In genomic region chr10:98694863-98695262, GRCh38 we compare ENCODE assay signal across 32 cellular contexts.
"Had no signal": no experiment of that assay in that cellular context is flagged by ENCODE, and none has a peak within 500 bp of the region (broad histone marks: within the 10 kb centered on the region; RNA-seq: fewer than 3 reads in every experiment).

No MANE protein-coding gene starts in this region.

- H3K9me3 Mint-ChIP-seq: activated B cell treated with CpG ODN at 0.5 μM for 24 hours; activated CD4-positive, alpha-beta memory T cell treated with anti-CD3 and anti-CD28 coated beads, Interleukin-2, amount 10 ng/mL, durations not matched to agents 7 days and 5 days; activated T-helper 17 cell treated with anti-CD3 and anti-CD28 coated beads, Interleukin-2, amount 50 U/mL, for 72 hours; T-cell had no signal

- H3K36me3 ChIP-seq: adrenal gland, ascending aorta, MG63 had no signal

- H3K4me2 ChIP-seq: KMS-11 had no signal

- H3K4me3 Mint-ChIP-seq: activated B cell treated with CpG ODN at 0.5 μM for 24 hours; activated CD4-positive, alpha-beta memory T cell treated with anti-CD3 and anti-CD28 coated beads, Interleukin-2, amount 10 ng/mL, durations not matched to agents 7 days and 5 days; activated naive CD8-positive, alpha-beta T cell treated with anti-CD3 and anti-CD28 coated beads, Interleukin-2, amount 10 ng/mL, durations not matched to agents 7 days and 5 days; activated T-helper 17 cell treated with anti-CD3 and anti-CD28 coated beads, Interleukin-2, amount 50 U/mL, for 72 hours; T-cell had no signal

- H3K27ac ChIP-seq: adrenal gland, ascending aorta, body of pancreas, KMS-11, SK-N-MC had no signal

- H3K27me3 ChIP-seq: adrenal gland, ascending aorta, body of pancreas, MG63 had no signal

- H3K4me1 Mint-ChIP-seq: activated B cell treated with CpG ODN at 0.5 μM for 24 hours; activated CD4-positive, alpha-beta memory T cell treated with anti-CD3 and anti-CD28 coated beads, Interleukin-2, amount 10 ng/mL, durations not matched to agents 7 days and 5 days; activated naive CD8-positive, alpha-beta T cell treated with anti-CD3 and anti-CD28 coated beads, Interleukin-2, amount 10 ng/mL, durations not matched to agents 7 days and 5 days; activated T-helper 17 cell treated with anti-CD3 and anti-CD28 coated beads, Interleukin-2, amount 50 U/mL, for 72 hours had no signal

- H3K36me3 Mint-ChIP-seq: activated naive CD8-positive, alpha-beta T cell treated with anti-CD3 and anti-CD28 coated beads, Interleukin-2, amount 10 ng/mL, durations not matched to agents 7 days and 5 days; IgD-negative memory B cell; T-cell had no signal

- H3K27ac Mint-ChIP-seq: activated B cell treated with CpG ODN at 0.5 μM for 24 hours; activated CD4-positive, alpha-beta memory T cell treated with anti-CD3 and anti-CD28 coated beads, Interleukin-2, amount 10 ng/mL, durations not matched to agents 7 days and 5 days; activated naive CD8-positive, alpha-beta T cell treated with anti-CD3 and anti-CD28 coated beads, Interleukin-2, amount 10 ng/mL, durations not matched to agents 7 days and 5 days; activated T-helper 17 cell treated with anti-CD3 and anti-CD28 coated beads, Interleukin-2, amount 50 U/mL, for 72 hours; IgD-negative memory B cell; T-cell had no signal

- H3K9me3 ChIP-seq: adrenal gland, ascending aorta, body of pancreas, MG63 had no signal

- DNase-seq: activated B cell treated with CpG ODN at 0.5 μM for 24 hours; activated CD4-positive, alpha-beta memory T cell treated with anti-CD3 and anti-CD28 coated beads, Interleukin-2, amount 10 ng/mL, durations not matched to agents 7 days and 5 days; activated CD4-positive, alpha-beta T cell treated with anti-CD3 and anti-CD28 coated beads, Interleukin-2, amount 50 U/mL, for 1 hour; activated gamma-delta T cell; activated naive CD4-positive, alpha-beta T cell treated with anti-CD3 and anti-CD28 coated beads, Interleukin-2, amount 50 U/mL, for 16 hours; activated naive CD8-positive, alpha-beta T cell treated with anti-CD3 and anti-CD28 coated beads, Interleukin-2, amount 10 ng/mL, durations not matched to agents 7 days and 5 days; activated T-cell treated with anti-CD3 and anti-CD28 coated beads for 4 hours; activated T-cell treated with anti-CD3 and anti-CD28 coated beads, Interleukin-2, amount 50 U/mL, for 48 hours; adrenal gland; body of pancreas; MG63; MV-4-11; NCI-H1092 treated with DMSO at 0.1 percent for 48 hours; NCI-H1417 treated with DMSO at 0.1 percent for 48 hours; NCI-H1694; NCI-H2029; NCI-H2107; NCI-H2171 treated with DMSO at 0.1 percent for 48 hours; NCI-H226; NCI-H526; NCI-H774; RPMI8226; T-cell; T-helper 2 cell; T1000 had no signal

- H3K27me3 Mint-ChIP-seq: activated CD4-positive, alpha-beta memory T cell treated with anti-CD3 and anti-CD28 coated beads, Interleukin-2, amount 10 ng/mL, durations not matched to agents 7 days and 5 days had no signal

- FAIRE-seq: bronchial epithelial cell, TTC549 had no signal

- H3K4me3 ChIP-seq: adrenal gland, ascending aorta, body of pancreas, MG63, SK-N-MC had no signal

- H3K9ac ChIP-seq: KMS-11 had no signal

- H3K4me1 ChIP-seq: adrenal gland, ascending aorta, body of pancreas had no signal
